In the genomic region with DNA sequence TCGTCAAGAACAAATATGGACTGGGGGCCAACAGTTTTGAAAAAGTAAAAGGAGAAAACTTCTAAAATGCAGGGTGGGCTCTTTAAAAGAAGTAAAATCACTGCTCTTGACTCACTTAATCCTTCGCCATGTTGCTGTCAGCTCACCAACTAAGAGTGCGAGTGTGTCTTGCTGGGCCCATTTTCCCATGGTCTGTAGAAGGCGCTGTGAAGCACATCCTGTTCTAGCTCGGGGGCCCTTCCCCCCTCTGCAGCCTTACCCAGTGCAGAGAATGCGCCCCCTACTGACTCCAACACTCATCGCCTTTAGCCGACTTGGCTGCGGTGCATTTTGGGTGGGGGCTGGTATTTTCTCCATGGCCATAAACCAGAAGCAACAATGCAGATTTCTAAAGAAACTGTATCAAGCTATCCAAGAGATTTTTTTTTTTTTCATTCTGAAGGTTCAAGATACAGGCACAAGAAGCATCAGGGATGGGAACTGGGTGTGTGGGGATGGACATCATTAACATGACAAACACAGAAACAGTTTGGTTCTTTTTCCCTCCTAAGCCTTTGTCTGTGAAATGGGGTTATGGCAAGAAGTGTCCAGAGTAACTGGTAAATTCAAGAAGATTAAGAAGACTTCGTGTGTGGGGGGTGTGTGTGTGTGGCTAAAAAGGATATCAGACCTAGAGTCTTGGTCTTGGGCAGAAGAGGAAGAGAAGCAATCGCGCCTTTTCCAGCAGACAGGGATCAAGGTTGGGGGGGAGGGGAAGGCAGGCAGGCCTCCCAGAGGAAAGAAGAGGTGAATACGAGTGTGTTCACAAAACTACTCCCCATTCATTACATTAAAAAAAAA, we compare ENCODE assay signal across 8 cellular contexts. TPM values are rescaled to one million over a fixed set of nuclear protein-coding genes. Genes with fewer than 3 reads are reported as not detected.
A peak's percentile ranks its signal among the peaks of the same experiment; 100 is the strongest.
DNase-seq lines count a peak whose midpoint lies in the region; ATAC-seq and TF ChIP-seq lines count a peak whose summit lies in the region.

No MANE protein-coding gene starts in this region.

- peak; percentile 99 for DNase-seq in A673 (ENCODE audit: low spot score)
- DNase-seq in NCI-H2171 treated with DMSO at 0.1 percent for 48 hours (lab: John Stamatoyannopoulos, UW) = peak; percentile 93
- peak; percentile 97 to 98 for DNase-seq in cardiac fibroblast (ENCODE audit: low read depth in 2 of 2)
- DNase-seq in inferior parietal cortex (ENCODE audit: extremely low spot score) = peak; percentile 92
- DNase-seq in spleen = peak; percentile 95

- H3K36me3 ChIP-seq in A673 (ENCODE audit: insufficient read depth, low read length, poor library complexity, severe bottlenecking) (peaks cover 61% of the 10 kb centered on the region), spleen (peaks cover 0 to 51% (median 8%) of the 10 kb centered on the region in 6 donors)

- TF ChIP-seq POLR2A in spleen (IDR thresholded peaks at IDR 0.05) = no peak

- POLR2A ChIA-PET in A673 (lab: Charles Lee; ENCODE audit: low non-redundant PET) = interaction anchor here (0.7 kb wide), 2 partner anchors 22 to 632 kb away, joined by 3 read pairs; no protein-coding TSS in a partner anchor

- intact Hi-C loops in A673 (cut with micrococcal nuclease; ENCODE audit: unreplicated experiment) = loop anchor here (5.0 kb wide), 2 partner anchors 112 to 137 kb away; no protein-coding TSS in a partner anchor
- intact Hi-C loops in spleen (cut with DNase I; ENCODE audit: low total_unique reads) = loop anchor here (5.0 kb wide), 1 partner anchor 137 kb away; no protein-coding TSS in a partner anchor

- H3K27me3 ChIP-seq in A673 (replicated peaks; ENCODE audit: insufficient read depth, low read depth, low read length, poor library complexity) = no peaks in the 10 kb centered on the region
- no peaks in the 10 kb centered on the region for H3K27me3 ChIP-seq in spleen (replicated peaks in 1 of 7)

- CTCF ChIA-PET in A673 (lab: Charles Lee) = interaction anchor here (0.5 to 3.5 kb wide), 7 partner anchors 15 to 233 kb away, joined by 3 to 22 read pairs (median 3); partner anchors contain the start of genes BCAS4 and MOCS3

- no peaks in the 10 kb centered on the region for H3K9me3 ChIP-seq in A673 (ENCODE audit: low read depth, low read length, poor library complexity, severe bottlenecking)
- H3K9me3 ChIP-seq in spleen = no peaks in the 10 kb centered on the region

- H3K4me1 ChIP-seq in A673 (ENCODE audit: insufficient read depth, low read length, poor library complexity, severe bottlenecking) (peaks cover 43% of the 10 kb centered on the region), spleen (peaks cover 27 to 71% (median 62%) of the 10 kb centered on the region in 6 donors)

- ATAC-seq in GM18858 (IDR thresholded peaks at IDR 0.05; ENCODE audit: unreplicated experiment) (peak; percentile 55), HG03135 (IDR thresholded peaks at IDR 0.05; ENCODE audit: unreplicated experiment) (peak; percentile 64)

- WGBS in spleen, 5 donors = 9 to 11% (median 10%) methylated on average over 13 of the region's 13 CpGs

- TF ChIP-seq CTCF in A673 (conservative IDR thresholded peaks at IDR 0.05; ENCODE audit: low read depth, low read length) = peak; percentile 100
- TF ChIP-seq CTCF in VCaP (conservative IDR thresholded peaks at IDR 0.05) = peak; percentile 97
- peak; percentile 99 for TF ChIP-seq CTCF in cardiac fibroblast (IDR thresholded peaks at IDR 0.05; ENCODE audit: low read depth, low read length)
- TF ChIP-seq CTCF in spleen (IDR thresholded peaks at IDR 0.05 in 8 of 11, conservative IDR thresholded peaks at IDR 0.05 in 3 of 11) = peak; percentile 83 to 94 (median 91)

- peak overlapping the region; percentile 82 for H3K27ac ChIP-seq in A673 (ENCODE audit: low read depth, low read length, poor library complexity, severe bottlenecking)
- H3K27ac ChIP-seq in VCaP = peak overlapping the region; percentile 95
- H3K27ac ChIP-seq in spleen = peak overlapping the region; percentile 70 to 99 (median 99)

- H3K4me3 ChIP-seq in A673 (ENCODE audit: low read depth, low read length, poor library complexity, severe bottlenecking) = peak overlapping the region; percentile 64
- peak overlapping the region; percentile 87 for H3K4me3 ChIP-seq in cardiac fibroblast (replicated peaks in 1 of 2; ENCODE audit: low read depth in 2 of 2, low read length in 2 of 2)
- peak overlapping the region; percentile 70 to 95 (median 83) for H3K4me3 ChIP-seq in spleen

- TSS peak; percentile 48 for BruUV-seq in A673 (replicated peaks; lab: Mats Ljungman, UMichigan)

RNA-seq across cellular contexts. Expression of gene ADNP, which starts 1.7 kb away (rescaled TPM):
- 104 and 108 TPM in 2 replicates for total RNA-seq in A673 (2021)
- 10 to 100 TPM; 54.2 to 78.8 (median 67.5) TPM for total RNA-seq in spleen
- polyA plus RNA-seq in spleen = 10 to 100 TPM; 30.6 to 34.3 (median 33.4) TPM

RNA-seq across cellular contexts. Expression of gene DPM1, which starts 28.8 kb away (rescaled TPM):
- total RNA-seq in A673 (2021) = 62.5 and 65.5 TPM in 2 replicates
- total RNA-seq in spleen = 10 to 100 TPM; 28.1 to 62.5 (median 37.9) TPM
- polyA plus RNA-seq in spleen = 10 to 100 TPM; 40.7 to 65.0 (median 46.9) TPM

RNA-seq across cellular contexts. Expression of gene MOCS3, which starts 29.1 kb away (rescaled TPM):
- total RNA-seq in A673 (2021) (5.3 and 5.9 TPM in 2 replicates), spleen (1 to 10 TPM; 3.4 to 7.0 (median 5.3) TPM)
- 1 to 10 TPM; 2.6 to 4.2 (median 3.2) TPM for polyA plus RNA-seq in spleen

Comparison
In these comparisons a context has a peak if more than half of its experiments do, and no peak if none do; other contexts are left out.
1. Peak in every context shown above with its lines: DNase-seq, ATAC-seq, H3K4me3 ChIP-seq and H3K27ac ChIP-seq.